Comparison of ENCODE assay signal across 8 cellular contexts in the genomic region with DNA sequence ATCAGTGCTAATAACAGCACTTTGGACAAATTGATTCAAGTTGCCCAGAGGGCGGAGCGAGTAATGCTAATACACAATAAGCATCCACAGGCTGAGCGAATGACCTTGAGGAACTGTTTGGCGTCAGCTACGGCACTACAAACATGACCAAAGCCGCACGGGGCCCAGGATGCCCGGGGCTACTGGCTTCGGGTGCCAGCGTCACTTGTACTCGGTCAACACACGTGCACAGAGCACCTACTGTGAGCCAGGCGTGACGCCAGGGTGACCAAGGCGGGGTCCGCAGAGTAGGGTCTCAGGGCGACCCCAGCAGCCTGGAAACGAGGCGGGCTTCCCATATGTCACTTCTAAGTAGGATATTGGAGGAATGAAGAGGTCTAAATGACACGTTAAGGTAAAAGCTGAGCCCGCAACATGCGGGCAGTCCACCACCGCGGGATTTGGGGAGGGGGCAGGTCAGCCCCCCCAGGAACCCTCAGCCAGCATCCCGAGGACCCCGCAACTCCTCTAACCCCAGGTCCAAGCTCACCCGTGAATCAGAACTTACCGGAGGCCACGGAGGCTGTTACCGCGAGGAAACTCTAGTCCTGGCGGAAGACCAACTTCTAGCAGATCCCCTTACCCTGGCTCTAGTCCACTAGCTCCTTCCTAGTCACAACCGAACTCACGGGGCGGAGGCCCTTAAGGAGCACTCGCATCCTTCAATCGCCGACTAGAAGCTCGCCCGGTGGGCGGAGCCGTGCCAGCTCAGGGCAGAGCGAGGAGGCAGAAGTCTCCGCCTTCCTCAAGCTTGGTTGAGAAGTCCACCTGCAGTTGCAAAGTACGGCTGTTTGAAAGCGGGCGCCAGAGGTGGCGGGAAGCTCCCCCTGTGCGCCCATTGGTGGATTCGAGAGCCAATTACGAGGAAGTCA. TPM values are rescaled to one million over a fixed set of nuclear protein-coding genes. Genes with fewer than 3 reads are reported as not detected.
DNase-seq lines count a peak whose midpoint lies in the region; ATAC-seq and TF ChIP-seq lines count a peak whose summit lies in the region.

A gene with protein sequence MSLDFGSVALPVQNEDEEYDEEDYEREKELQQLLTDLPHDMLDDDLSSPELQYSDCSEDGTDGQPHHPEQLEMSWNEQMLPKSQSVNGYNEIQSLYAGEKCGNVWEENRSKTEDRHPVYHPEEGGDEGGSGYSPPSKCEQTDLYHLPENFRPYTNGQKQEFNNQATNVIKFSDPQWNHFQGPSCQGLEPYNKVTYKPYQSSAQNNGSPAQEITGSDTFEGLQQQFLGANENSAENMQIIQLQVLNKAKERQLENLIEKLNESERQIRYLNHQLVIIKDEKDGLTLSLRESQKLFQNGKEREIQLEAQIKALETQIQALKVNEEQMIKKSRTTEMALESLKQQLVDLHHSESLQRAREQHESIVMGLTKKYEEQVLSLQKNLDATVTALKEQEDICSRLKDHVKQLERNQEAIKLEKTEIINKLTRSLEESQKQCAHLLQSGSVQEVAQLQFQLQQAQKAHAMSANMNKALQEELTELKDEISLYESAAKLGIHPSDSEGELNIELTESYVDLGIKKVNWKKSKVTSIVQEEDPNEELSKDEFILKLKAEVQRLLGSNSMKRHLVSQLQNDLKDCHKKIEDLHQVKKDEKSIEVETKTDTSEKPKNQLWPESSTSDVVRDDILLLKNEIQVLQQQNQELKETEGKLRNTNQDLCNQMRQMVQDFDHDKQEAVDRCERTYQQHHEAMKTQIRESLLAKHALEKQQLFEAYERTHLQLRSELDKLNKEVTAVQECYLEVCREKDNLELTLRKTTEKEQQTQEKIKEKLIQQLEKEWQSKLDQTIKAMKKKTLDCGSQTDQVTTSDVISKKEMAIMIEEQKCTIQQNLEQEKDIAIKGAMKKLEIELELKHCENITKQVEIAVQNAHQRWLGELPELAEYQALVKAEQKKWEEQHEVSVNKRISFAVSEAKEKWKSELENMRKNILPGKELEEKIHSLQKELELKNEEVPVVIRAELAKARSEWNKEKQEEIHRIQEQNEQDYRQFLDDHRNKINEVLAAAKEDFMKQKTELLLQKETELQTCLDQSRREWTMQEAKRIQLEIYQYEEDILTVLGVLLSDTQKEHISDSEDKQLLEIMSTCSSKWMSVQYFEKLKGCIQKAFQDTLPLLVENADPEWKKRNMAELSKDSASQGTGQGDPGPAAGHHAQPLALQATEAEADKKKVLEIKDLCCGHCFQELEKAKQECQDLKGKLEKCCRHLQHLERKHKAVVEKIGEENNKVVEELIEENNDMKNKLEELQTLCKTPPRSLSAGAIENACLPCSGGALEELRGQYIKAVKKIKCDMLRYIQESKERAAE (N-terminal part only) (minus strand): TSS at position 656 of the 911 bp plus-strand sequence. CDS start 5,420 bp downstream, outside the sequence.

- ATAC-seq in GM21737 (IDR thresholded peaks at IDR 0.05; ENCODE audit: unreplicated experiment) = peak; percentile 97

- H3K4me1 ChIP-seq in esophagus (ENCODE audit: control insufficient read depth in 2 of 2, insufficient read depth in 2 of 2, low read length in 1 of 2) (no peaks in the 10 kb centered on the region), mucosa of stomach (ENCODE audit: control insufficient read depth, insufficient read depth, low read length) (peaks cover 5% of the 10 kb centered on the region)

- 0 to 1% methylated on average over 51 of the region's 51 CpGs for WGBS in esophagus, 2 donors

- peak within 1 kb of the TSS; percentile 48 to 73 for H3K27ac ChIP-seq in esophagus (ENCODE audit: low read depth in 2 of 2, low read length in 1 of 2)

- H3K9ac ChIP-seq in mucosa of stomach (ENCODE audit: low read length) = peak within 1 kb of the TSS; percentile 72

- DNase-seq in DMS79 (lab: John Stamatoyannopoulos, UW) (peak; percentile 93), KG1 (lab: John Stamatoyannopoulos, UW) (peak; percentile 99)
- peak; percentile 96 for DNase-seq in activated T-cell treated with anti-CD3 and anti-CD28 coated beads, Interleukin-2, amount 50 U/mL, for 1 hour
- peak; percentile 98 for DNase-seq in stimulated activated CD8-positive, alpha-beta memory T cell treated with anti-CD3 and anti-CD28 coated beads, Interleukin-4, amount 100 ng/mL, for 48 hours

- H3K36me3 ChIP-seq in esophagus (ENCODE audit: control insufficient read depth in 2 of 2, insufficient read depth in 2 of 2, low read length in 1 of 2) (no peaks in the 10 kb centered on the region), mucosa of stomach (ENCODE audit: control insufficient read depth, insufficient read depth, low read length) (no peaks in the 10 kb centered on the region)

- H3K9me3 ChIP-seq in esophagus (ENCODE audit: control insufficient read depth in 2 of 2, insufficient read depth in 1 of 2, low read depth in 1 of 2, low read length in 1 of 2) (no peaks in the 10 kb centered on the region), mucosa of stomach (ENCODE audit: control insufficient read depth, low read length) (no peaks in the 10 kb centered on the region)

- H3K27me3 ChIP-seq in esophagus (ENCODE audit: control insufficient read depth in 1 of 2, insufficient read depth in 2 of 2, low read length in 2 of 2) (no peaks in the 10 kb centered on the region), mucosa of stomach (ENCODE audit: control insufficient read depth, insufficient read depth, low read length) (no peaks in the 10 kb centered on the region)

- H3K4me3 ChIP-seq in esophagus (ENCODE audit: low read depth in 1 of 2, low read length in 2 of 2) (peak within 1 kb of the TSS; percentile 84 to 87), mucosa of stomach (ENCODE audit: low read length) (peak within 1 kb of the TSS; percentile 68)

TF ChIP-seq in PFSK-1, 5 proteins besides CTCF, POLR2A, EP300 and RAD21:
- TF ChIP-seq TAF1 (IDR thresholded peaks at IDR 0.05; ENCODE audit: borderline replicate concordance, insufficient read depth, low read length) (peak; percentile 68; the same call in 1 of the 2 replicates), FOXP2 (optimal IDR thresholded peaks at IDR 0.05; ENCODE audit: borderline replicate concordance, extremely low read depth, extremely low read length, insufficient read depth) (no peak), POLR2AphosphoS5 (IDR thresholded peaks at IDR 0.05; ENCODE audit: low read depth, low read length) (peak; percentile 85)

RNA-seq across cellular contexts. Expression of the gene that starts here (rescaled TPM):
- 4.4 TPM for polyA plus RNA-seq in PFSK-1 (2012; ENCODE audit: insufficient read length, low read depth)
- polyA plus RNA-seq in esophagus = 1 to 10 TPM; 1.6 to 2.1 TPM

Comparison
In these comparisons a context has a peak if more than half of its experiments do, and no peak if none do; other contexts are left out.
1. Peak in every context shown above with its lines: DNase-seq, ATAC-seq, H3K4me3 ChIP-seq and H3K27ac ChIP-seq.